ENCODE assay signal across 24 cellular contexts in genomic region chr10:71087622-71088021, GRCh38.
DNase-seq lines count a peak whose midpoint lies in the region; ATAC-seq and TF ChIP-seq lines count a peak whose summit lies in the region.
"Had no signal": no experiment of that assay in that cellular context is flagged by ENCODE, and none has a peak within 500 bp of the region (broad histone marks: within the 10 kb centered on the region; RNA-seq: fewer than 3 reads in every experiment).

No MANE protein-coding gene starts in this region.

- no peaks in the 10 kb centered on the region for H3K27me3 ChIP-seq in prostate gland (replicated peaks; ENCODE audit: insufficient read depth)
- H3K27me3 ChIP-seq: Peyer's patch, vagina had no signal

- no peak for ATAC-seq in GM18873 (IDR thresholded peaks at IDR 0.05; ENCODE audit: low FRiP score, unreplicated experiment)
- ATAC-seq: natural killer cell treated with Interleukin-12 subunit alpha and Interleukin-12 subunit beta and Interleukin-15 and Interleukin-18, amount 100 ng/mL, for 72 hours; stimulated activated naive CD8-positive, alpha-beta T cell treated with anti-CD3 and anti-CD28 coated beads, Interleukin-15, amount 100 ng/mL, for 72 hours; WTC11 had no signal

- no peak overlapping the region for H3K4me3 ChIP-seq in coronary artery
- H3K4me3 ChIP-seq in prostate gland, result no peak overlapping the region
- H3K4me3 ChIP-seq: Peyer's patch, vagina had no signal

- TF ChIP-seq CTCF in GM10248 (IDR thresholded peaks at IDR 0.05; ENCODE audit: control extremely low read depth, extremely low read depth, low read depth, missing control alignments), result no peak
- no peak for TF ChIP-seq CTCF in coronary artery (IDR thresholded peaks at IDR 0.05)
- TF ChIP-seq CTCF in prostate gland (IDR thresholded peaks at IDR 0.05), result no peak

- H3K27ac ChIP-seq in coronary artery (peak overlapping the region; percentile 51 to 83), prostate gland (no peak overlapping the region)
- H3K27ac ChIP-seq: KMS-11, Peyer's patch, vagina had no signal

- 78% methylated on average over 4 of the region's 4 CpGs for WGBS in prostate gland

- no peaks in the 10 kb centered on the region for H3K36me3 ChIP-seq in prostate gland
- H3K36me3 ChIP-seq: Peyer's patch, vagina had no signal

- DNase-seq in NCI-H748 (lab: John Stamatoyannopoulos, UW; ENCODE audit: unreplicated experiment) (peak; percentile 23), NCI-H748 treated with DMSO at 0.1 percent for 48 hours (lab: John Stamatoyannopoulos, UW) (no peak), GM10248 (ENCODE audit: extremely low spot score) (peak; percentile 4), coronary artery (ENCODE audit: low spot score) (no peak), prostate gland (ENCODE audit: low spot score) (peak; percentile 2), G401 (ENCODE audit: low spot score) (no peak), NCI-H1930 (lab: John Stamatoyannopoulos, UW) (no peak)
- DNase-seq: activated naive CD4-positive, alpha-beta T cell; anterior cingulate cortex; COR-L47; effector memory CD4-positive, alpha-beta T cell; HCEC 1CT; MV-4-11; NCI-H446; NK-92 treated with Interleukin-12 subunit alpha and Interleukin-12 subunit beta, amount 100 ng/mL, for 24 hours; small intestine; stimulated activated CD4-positive, alpha-beta T cell treated with anti-CD3 and anti-CD28 coated beads, Interleukin-4, amount 100 ng/mL, for 1 hour had no signal

- CTCF ChIA-PET in GM10248 (lab: Yijun Ruan, JAX), result interaction anchor here (0.7 kb wide), 1 partner anchor 17 kb away, joined by 3 read pairs; no protein-coding TSS in a partner anchor

- H3K4me1 ChIP-seq in prostate gland (replicated peaks), result no peaks in the 10 kb centered on the region
- H3K4me1 ChIP-seq: Peyer's patch, vagina had no signal

- no peaks in the 10 kb centered on the region for H3K9me3 ChIP-seq in prostate gland
- H3K9me3 ChIP-seq: Peyer's patch, vagina had no signal

- TF ChIP-seq POLR2A in prostate gland (IDR thresholded peaks at IDR 0.05), result no peak

- POLR2A ChIA-PET in GM10248 (lab: Yijun Ruan, JAX), result no interaction called here

- intact Hi-C loops in prostate gland (cut with DNase I), result no loop called here

- in situ Hi-C loops in G401 (cut with HindIII; ENCODE audit: low sequenced_read_pairs), result no loop called here

Comparison
In these comparisons a context has a peak if more than half of its experiments do, and no peak if none do; other contexts are left out.
1. DNase-seq: peak in NCI-H748 (single experiment), GM10248 (single experiment) and prostate gland (single experiment); none in NCI-H748 treated with DMSO at 0.1 percent for 48 hours (single experiment), coronary artery (single experiment), G401 (single experiment) and NCI-H1930 (0 of 2).
2. H3K27ac ChIP-seq: peak in coronary artery (2 of 2); none in prostate gland (0 of 2).